In genomic region chr2:176493221-176493825, GRCh38 we compare ENCODE assay signal across 11 cellular contexts.
DNase-seq lines count a peak whose midpoint lies in the region; ATAC-seq and TF ChIP-seq lines count a peak whose summit lies in the region.
"Had no signal": no experiment of that assay in that cellular context is flagged by ENCODE, and none has a peak within 500 bp of the region (broad histone marks: within the 10 kb centered on the region; RNA-seq: fewer than 3 reads in every experiment).

No MANE protein-coding gene starts in this region.

- no peaks in the 10 kb centered on the region for H3K36me3 ChIP-seq in CD4-positive, alpha-beta memory T cell (ENCODE audit: insufficient read depth, low read length)

- no peaks in the 10 kb centered on the region for H3K36me3 Mint-ChIP-seq in CD4-positive, alpha-beta memory T cell
- H3K36me3 Mint-ChIP-seq in immature natural killer cell = no peaks in the 10 kb centered on the region

- DNase-seq in RWPE1 (ENCODE audit: low spot score) (no peak), occipital lobe (lab: John Stamatoyannopoulos, UW) (peak; percentile 6), NCI-H1092 treated with DMSO at 0.1 percent for 48 hours (lab: John Stamatoyannopoulos, UW) (no peak), immature natural killer cell (no peak)
- DNase-seq in CD4-positive, alpha-beta memory T cell = no peak
- DNase-seq: activated CD4-positive, alpha-beta T cell treated with anti-CD3 and anti-CD28 coated beads, Interleukin-2, amount 10 ng/mL, durations not matched to agents 24 days and 14 days; activated naive CD4-positive, alpha-beta T cell treated with Interleukin-2 at 50 U/mL for 16 hours; small intestine had no signal

- no peaks in the 10 kb centered on the region for H3K9me3 ChIP-seq in CD4-positive, alpha-beta memory T cell (ENCODE audit: control insufficient read depth in 1 of 2, low read length in 2 of 2)

- CTCF ChIA-PET in RWPE1 (lab: Yijun Ruan, JAX) = interaction anchor here (0.6 to 0.9 kb wide), 2 partner anchors 36 to 366 kb away, joined by 3 to 4 read pairs; no protein-coding TSS in a partner anchor
- CTCF ChIA-PET in CD4-positive, alpha-beta memory T cell (lab: Charles Lee; ENCODE audit: partially characterized antibody) = no interaction called here

- no peak overlapping the region for H3K4me3 ChIP-seq in CD4-positive, alpha-beta memory T cell (ENCODE audit: low read length in 2 of 2)

- no peak for TF ChIP-seq CTCF in RWPE1 (conservative IDR thresholded peaks at IDR 0.05; ENCODE audit: low read depth)

- H3K27me3 Mint-ChIP-seq in CD4-positive, alpha-beta memory T cell = peaks cover 16 to 22% of the 10 kb centered on the region in 2 donors
- peaks cover 0 to 11% (median 5%) of the 10 kb centered on the region in 3 donors for H3K27me3 Mint-ChIP-seq in immature natural killer cell (ENCODE audit: low read depth in 3 of 3)

- H3K4me3 Mint-ChIP-seq in CD4-positive, alpha-beta memory T cell = no peak overlapping the region
- H3K4me3 Mint-ChIP-seq in immature natural killer cell = peak overlapping the region in 1 of 5 donors; percentile 2
- H3K4me3 Mint-ChIP-seq: activated CD4-positive, alpha-beta T cell treated with anti-CD3 and anti-CD28 coated beads, Interleukin-2, amount 10 ng/mL, durations not matched to agents 24 days and 14 days had no signal

- ATAC-seq in GM18868 (IDR thresholded peaks at IDR 0.05; ENCODE audit: unreplicated experiment) (peak; percentile 48), HG03196 (IDR thresholded peaks at IDR 0.05; ENCODE audit: unreplicated experiment) (peak; percentile 34), GM19328 (IDR thresholded peaks at IDR 0.05; ENCODE audit: unreplicated experiment) (no peak)

- no peak overlapping the region for H3K27ac Mint-ChIP-seq in CD4-positive, alpha-beta memory T cell
- H3K27ac Mint-ChIP-seq in immature natural killer cell = peak overlapping the region in 1 of 6 donors; percentile 4
- H3K27ac Mint-ChIP-seq: activated CD4-positive, alpha-beta T cell treated with anti-CD3 and anti-CD28 coated beads, Interleukin-2, amount 10 ng/mL, durations not matched to agents 24 days and 14 days had no signal

- intact Hi-C loops in CD4-positive, alpha-beta memory T cell (cut with micrococcal nuclease) = no loop called here

- no peaks in the 10 kb centered on the region for H3K9me3 Mint-ChIP-seq in CD4-positive, alpha-beta memory T cell
- H3K9me3 Mint-ChIP-seq in immature natural killer cell = no peaks in the 10 kb centered on the region
- H3K9me3 Mint-ChIP-seq: activated CD4-positive, alpha-beta T cell treated with anti-CD3 and anti-CD28 coated beads, Interleukin-2, amount 10 ng/mL, durations not matched to agents 24 days and 14 days had no signal

- peak overlapping the region; percentile 49; the same call in 1 of the 2 replicates for H3K27ac ChIP-seq in RWPE1
- no peak overlapping the region for H3K27ac ChIP-seq in CD4-positive, alpha-beta memory T cell (ENCODE audit: low read depth, low read length)

- H3K4me1 ChIP-seq in CD4-positive, alpha-beta memory T cell (ENCODE audit: insufficient read depth, low read length) = no peaks in the 10 kb centered on the region

- POLR2A ChIA-PET in RWPE1 (lab: Yijun Ruan, JAX; ENCODE audit: low non-redundant PET) = no interaction called here
- POLR2A ChIA-PET in CD4-positive, alpha-beta memory T cell (lab: Charles Lee; ENCODE audit: partially characterized antibody) = no interaction called here

- H3K27me3 ChIP-seq in CD4-positive, alpha-beta memory T cell (ENCODE audit: insufficient read depth, low read length) = no peaks in the 10 kb centered on the region

- peaks cover 0 to 2% (median 0%) of the 10 kb centered on the region in 4 donors for H3K4me1 Mint-ChIP-seq in CD4-positive, alpha-beta memory T cell
- H3K4me1 Mint-ChIP-seq in immature natural killer cell = peaks cover 6 to 12% of the 10 kb centered on the region in 2 donors
